23 cellular contexts compared by ENCODE assay signal in the genomic region with DNA sequence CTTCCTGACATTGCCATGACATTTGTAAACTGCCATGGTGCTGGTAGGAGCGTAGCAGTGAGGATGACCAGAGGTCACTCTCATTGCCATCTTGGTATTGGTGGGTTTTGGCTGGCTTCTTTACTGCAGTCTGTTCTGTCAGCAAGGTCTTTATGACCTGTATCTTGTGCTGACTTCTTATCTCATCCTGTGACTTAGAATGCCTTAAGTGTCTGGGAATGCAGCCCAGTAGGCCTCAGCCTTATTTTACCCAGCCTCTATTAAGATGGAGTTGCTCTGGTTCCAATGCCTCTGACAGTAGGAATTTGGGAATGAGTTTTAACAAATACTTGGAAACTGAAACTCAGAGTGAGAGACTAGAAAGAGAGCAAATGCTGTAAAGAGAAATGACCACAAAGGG. TPM values are rescaled to one million over a fixed set of nuclear protein-coding genes. Genes with fewer than 3 reads are reported as not detected.
DNase-seq lines count a peak whose midpoint lies in the region; ATAC-seq and TF ChIP-seq lines count a peak whose summit lies in the region.
"Had no signal": no experiment of that assay in that cellular context is flagged by ENCODE, and none has a peak within 500 bp of the region (broad histone marks: within the 10 kb centered on the region; RNA-seq: fewer than 3 reads in every experiment).

No MANE protein-coding gene starts in this region.

- H3K36me3 ChIP-seq in heart right ventricle = no peaks in the 10 kb centered on the region
- H3K36me3 ChIP-seq in left ventricle myocardium inferior = no peaks in the 10 kb centered on the region
- H3K36me3 ChIP-seq in mesenchymal stem cell (ENCODE audit: control insufficient read depth in 1 of 2, insufficient read depth in 2 of 2, low read depth in 1 of 2, low read length in 2 of 2) = no peaks in the 10 kb centered on the region
- no peaks in the 10 kb centered on the region for H3K36me3 ChIP-seq in uterus
- no peaks in the 10 kb centered on the region for H3K36me3 ChIP-seq in mucosa of descending colon (ENCODE audit: low read depth)

- DNase-seq in Right ventricle myocardium inferior (ENCODE audit: missing footprints) = no peak
- no peak for DNase-seq in heart right ventricle
- DNase-seq in left ventricle myocardium inferior = no peak
- no peak for DNase-seq in mesenchymal stem cell
- DNase-seq in uterus = no peak
- no peak for DNase-seq in LoVo (ENCODE audit: low spot score)
- DNase-seq in mucosa of descending colon = no peak
- no peak for DNase-seq in HEK293T (ENCODE audit: extremely low spot score)
- DNase-seq: 8988T; Calu3; CD4-positive, alpha-beta memory T cell; H7; IMR-90; Karpas-422; MM.1S; NCI-H1105; NCI-H1694 treated with DMSO at 0.1 percent for 48 hours; NCI-H2107; NCI-H226; NCI-H526 treated with DMSO at 0.1 percent for 48 hours had no signal

- CTCF ChIA-PET in HEK293T (lab: Yijun Ruan, JAX) = no interaction called here

- POLR2A ChIA-PET in HEK293T (lab: Yijun Ruan, JAX) = no interaction called here

- ATAC-seq in Right ventricle myocardium inferior (peak; percentile 8), heart right ventricle (no peak), mucosa of descending colon (no peak)
- ATAC-seq: GM12878 had no signal

- no peak overlapping the region for H4K8ac ChIP-seq in mesenchymal stem cell (ENCODE audit: low read length)

- 52 to 64% methylated on average over 1 of the region's 1 CpG for WGBS in heart right ventricle, 2 donors
- 88% methylated on average over 1 of the region's 1 CpG for WGBS in mesenchymal stem cell

- H3K9me3 ChIP-seq in heart right ventricle = no peaks in the 10 kb centered on the region
- no peaks in the 10 kb centered on the region for H3K9me3 ChIP-seq in left ventricle myocardium inferior (replicated peaks)
- H3K9me3 ChIP-seq in mesenchymal stem cell (ENCODE audit: control insufficient read depth, low read length) = no peaks in the 10 kb centered on the region
- no peaks in the 10 kb centered on the region for H3K9me3 ChIP-seq in uterus
- H3K9me3 ChIP-seq in mucosa of descending colon = no peaks in the 10 kb centered on the region

- H2BK5ac ChIP-seq in mesenchymal stem cell (ENCODE audit: low read depth, low read length, poor library complexity, severe bottlenecking) = no peak overlapping the region

- peak overlapping the region in 5 of 10 donors; percentile 13 to 65 (median 31) for H3K27ac ChIP-seq in heart right ventricle
- H3K27ac ChIP-seq in left ventricle myocardium inferior (replicated peaks) = peak overlapping the region; percentile 66
- no peak overlapping the region for H3K27ac ChIP-seq in mesenchymal stem cell (ENCODE audit: low read length, poor library complexity, severe bottlenecking)
- peak overlapping the region; percentile 64 to 69 for H3K27ac ChIP-seq in uterus

- no peak overlapping the region for H3K4ac ChIP-seq in mesenchymal stem cell (ENCODE audit: low read depth in 1 of 2, low read length in 2 of 2)

- peaks cover 0 to 14% (median 11%) of the 10 kb centered on the region in 9 donors for H3K4me1 ChIP-seq in heart right ventricle
- peaks cover 14% of the 10 kb centered on the region for H3K4me1 ChIP-seq in left ventricle myocardium inferior
- no peaks in the 10 kb centered on the region for H3K4me1 ChIP-seq in mesenchymal stem cell (ENCODE audit: control insufficient read depth, insufficient read depth, low read depth, low read length)
- H3K4me1 ChIP-seq in uterus = no peaks in the 10 kb centered on the region
- H3K4me1 ChIP-seq in mucosa of descending colon (ENCODE audit: low read depth) = no peaks in the 10 kb centered on the region

- no peak overlapping the region for H2BK120ac ChIP-seq in mesenchymal stem cell (ENCODE audit: low read depth, low read length)

- peaks cover 0 to 12% (median 0%) of the 10 kb centered on the region in 7 donors for H3K27me3 ChIP-seq in heart right ventricle
- H3K27me3 ChIP-seq in left ventricle myocardium inferior (ENCODE audit: low read depth) = peaks cover 14% of the 10 kb centered on the region
- H3K27me3 ChIP-seq in mesenchymal stem cell (ENCODE audit: control insufficient read depth in 1 of 2, insufficient read depth in 1 of 2, low read length in 2 of 2) = peaks cover 0 to 7% of the 10 kb centered on the region in 2 experiments
- no peaks in the 10 kb centered on the region for H3K27me3 ChIP-seq in uterus

- no peak overlapping the region for H3K4me2 ChIP-seq in mesenchymal stem cell (ENCODE audit: low read length, poor library complexity, severe bottlenecking)

- intact Hi-C loops in Right ventricle myocardium inferior (cut with DNase I) (no loop called here), heart right ventricle (cut with DNase I) (loop anchor here in 1 of 10 donors (5.0 kb wide), 1 partner anchor 467 kb away; no protein-coding TSS in a partner anchor), left ventricle myocardium inferior (cut with micrococcal nuclease) (no loop called here), uterus (cut with DNase I; ENCODE audit: low total_unique reads) (no loop called here), mucosa of descending colon (cut with DNase I, micrococcal nuclease) (no loop called here)

- no peak overlapping the region for H3K18ac ChIP-seq in mesenchymal stem cell (ENCODE audit: low read depth in 1 of 2, low read length in 2 of 2)

- H2AK5ac ChIP-seq in mesenchymal stem cell (ENCODE audit: low read length, severe bottlenecking) = no peak overlapping the region

- TF ChIP-seq POLR2A in uterus (IDR thresholded peaks at IDR 0.05) = no peak

- TF ChIP-seq CTCF in heart right ventricle (IDR thresholded peaks at IDR 0.05) = no peak
- no peak for TF ChIP-seq CTCF in left ventricle myocardium inferior (IDR thresholded peaks at IDR 0.05; ENCODE audit: borderline replicate concordance)
- TF ChIP-seq CTCF in uterus (IDR thresholded peaks at IDR 0.05) = no peak
- TF ChIP-seq CTCF in mucosa of descending colon (IDR thresholded peaks at IDR 0.05) = no peak

- no peak overlapping the region for H2BK12ac ChIP-seq in mesenchymal stem cell (ENCODE audit: low read length in 2 of 2)

- no peak overlapping the region for H3K23ac ChIP-seq in mesenchymal stem cell (ENCODE audit: low read length in 2 of 2)

- no peak overlapping the region for H3K14ac ChIP-seq in mesenchymal stem cell (ENCODE audit: low read length in 2 of 2)

- H2AFZ ChIP-seq in mesenchymal stem cell (ENCODE audit: low read depth, low read length) = no peak overlapping the region

- no peaks in the 10 kb centered on the region for H3K79me1 ChIP-seq in mesenchymal stem cell (replicated peaks; ENCODE audit: low read length, poor library complexity, severe bottlenecking)

- peak overlapping the region; percentile 30 for H3K9ac ChIP-seq in mesenchymal stem cell (ENCODE audit: low read length)

- no peak overlapping the region for H4K91ac ChIP-seq in mesenchymal stem cell (ENCODE audit: low read length)

- H2BK15ac ChIP-seq in mesenchymal stem cell (ENCODE audit: low read depth, poor library complexity, severe bottlenecking) = no peak overlapping the region

- H3K4me3 ChIP-seq in heart right ventricle (no peak overlapping the region), left ventricle myocardium inferior (no peak overlapping the region), mesenchymal stem cell (ENCODE audit: insufficient read depth in 1 of 2, low read depth in 1 of 2, low read length in 2 of 2) (no peak overlapping the region), uterus (no peak overlapping the region), mucosa of descending colon (no peak overlapping the region)
- H3K4me3 ChIP-seq: GM12878 had no signal

TF ChIP-seq in HEK293T, 16 proteins besides CTCF, POLR2A, EP300 and RAD21:
- no peak for TF ChIP-seq FOXK2 (IDR thresholded peaks at IDR 0.05)
- TF ChIP-seq, protein P1, sequence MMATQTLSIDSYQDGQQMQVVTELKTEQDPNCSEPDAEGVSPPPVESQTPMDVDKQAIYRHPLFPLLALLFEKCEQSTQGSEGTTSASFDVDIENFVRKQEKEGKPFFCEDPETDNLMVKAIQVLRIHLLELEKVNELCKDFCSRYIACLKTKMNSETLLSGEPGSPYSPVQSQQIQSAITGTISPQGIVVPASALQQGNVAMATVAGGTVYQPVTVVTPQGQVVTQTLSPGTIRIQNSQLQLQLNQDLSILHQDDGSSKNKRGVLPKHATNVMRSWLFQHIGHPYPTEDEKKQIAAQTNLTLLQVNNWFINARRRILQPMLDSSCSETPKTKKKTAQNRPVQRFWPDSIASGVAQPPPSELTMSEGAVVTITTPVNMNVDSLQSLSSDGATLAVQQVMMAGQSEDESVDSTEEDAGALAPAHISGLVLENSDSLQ (IDR thresholded peaks at IDR 0.05) = no peak
- no peak for TF ChIP-seq FOXM1 (IDR thresholded peaks at IDR 0.05; ENCODE audit: borderline replicate concordance)
- TF ChIP-seq LEF1 (IDR thresholded peaks at IDR 0.05; ENCODE audit: borderline replicate concordance) = no peak
- no peak for TF ChIP-seq HDGF (IDR thresholded peaks at IDR 0.05; ENCODE audit: borderline replicate concordance)
- TF ChIP-seq TARDBP (IDR thresholded peaks at IDR 0.05) = no peak
- no peak for TF ChIP-seq FOXA1 (IDR thresholded peaks at IDR 0.05)
- TF ChIP-seq ELF4 (IDR thresholded peaks at IDR 0.05) = no peak
- no peak for TF ChIP-seq CTBP1 (IDR thresholded peaks at IDR 0.05; ENCODE audit: borderline replicate concordance)
- TF ChIP-seq NFRKB (IDR thresholded peaks at IDR 0.05) = no peak
- TF ChIP-seq ZNF384 (IDR thresholded peaks at IDR 0.05) = no peak
- no peak for TF ChIP-seq SP1 (IDR thresholded peaks at IDR 0.05)
- no peak for TF ChIP-seq L3MBTL2 (conservative IDR thresholded peaks at IDR 0.05)
- TF ChIP-seq SUZ12 (IDR thresholded peaks at IDR 0.05) = no peak
- no peak for TF ChIP-seq ARNT (IDR thresholded peaks at IDR 0.05)
- no peak for TF ChIP-seq BHLHE40 (IDR thresholded peaks at IDR 0.05; ENCODE audit: borderline replicate concordance)

RNA-seq across cellular contexts. Expression of a gene that starts 50.2 kb away (rescaled TPM):
- total RNA-seq in Right ventricle myocardium inferior (5.4 TPM), heart right ventricle (10 to 100 TPM in 1 of 10 donors, 1 to 10 TPM in 8, under 1 TPM in 1; 1.00 to 10.8 (median 3.2) TPM), left ventricle myocardium inferior (5.1 TPM), uterus (10 to 100 TPM; 13.1 to 41.2 (median 26.6) TPM), mucosa of descending colon (10 to 100 TPM; 30.7 to 45.1 (median 39.3) TPM)
- polyA plus RNA-seq in heart right ventricle = 1 to 10 TPM; 3.2 to 4.3 TPM
- 7.9 TPM for polyA plus RNA-seq in mesenchymal stem cell (2013, experiment 1 of 2)
- 7.8 TPM for polyA plus RNA-seq in mesenchymal stem cell (2013, experiment 2 of 2)
- total RNA-seq: GM12878, HT1080, OCI-LY7 had no signal
- polyA plus RNA-seq: GM12878 had no signal
